7 cellular contexts compared by ENCODE assay signal in genomic region chr9:120841930-120842684, GRCh38. TPM values are rescaled to one million over a fixed set of nuclear protein-coding genes. Genes with fewer than 3 reads are reported as not detected.
A peak's percentile ranks its signal among the peaks of the same experiment; 100 is the strongest.
DNase-seq lines count a peak whose midpoint lies in the region; ATAC-seq and TF ChIP-seq lines count a peak whose summit lies in the region.

No MANE protein-coding gene starts in this region.

- H3K9me3 Mint-ChIP-seq in WTC11 (no peaks in the 10 kb centered on the region), glutamatergic neuron (ENCODE audit: unreplicated experiment) (peaks cover 1% of the 10 kb centered on the region)

- peak; percentile 41 for DNase-seq in GM13976 (ENCODE audit: low spot score)
- DNase-seq in WTC11 (ENCODE audit: low spot score) = no peak
- no peak for DNase-seq in glutamatergic neuron
- DNase-seq in renal cortical epithelial cell (ENCODE audit: low read depth) = peak; percentile 11
- DNase-seq in 8988T = no peak
- no peak for DNase-seq in NCI-H2107 treated with DMSO at 0.1 percent for 48 hours (lab: John Stamatoyannopoulos, UW; ENCODE audit: unreplicated experiment)

- ATAC-seq in HG03066 (IDR thresholded peaks at IDR 0.05; ENCODE audit: low read depth, unreplicated experiment) (peak; percentile 5), WTC11 (no peak)

- POLR2A ChIA-PET in WTC11 (lab: Charles Lee) = interaction anchor here (1.0 kb wide), 2 partner anchors 11 to 49 kb away, joined by 3 read pairs; partner anchors contain the start of gene FBXW2

- TF ChIP-seq CTCF in GM13976 (IDR thresholded peaks at IDR 0.05; ENCODE audit: borderline replicate concordance, control extremely low read depth, extremely low read depth, insufficient read depth, missing control alignments) (no peak), WTC11 (IDR thresholded peaks at IDR 0.05) (no peak), glutamatergic neuron (IDR thresholded peaks at IDR 0.05; ENCODE audit: partially characterized antibody, unreplicated experiment) (no peak)

- no peaks in the 10 kb centered on the region for H3K27me3 Mint-ChIP-seq in WTC11 (ENCODE audit: low read depth)
- H3K27me3 Mint-ChIP-seq in glutamatergic neuron (ENCODE audit: unreplicated experiment) = peaks cover 10% of the 10 kb centered on the region

- H3K4me1 Mint-ChIP-seq in WTC11 (peaks cover 36% of the 10 kb centered on the region), glutamatergic neuron (ENCODE audit: low read depth, unreplicated experiment) (peaks cover 8% of the 10 kb centered on the region)

- H3K27ac Mint-ChIP-seq in WTC11 (peak overlapping the region; percentile 93), glutamatergic neuron (ENCODE audit: unreplicated experiment) (peak overlapping the region; percentile 97)

- H3K36me3 Mint-ChIP-seq in WTC11 (peaks cover 31% of the 10 kb centered on the region), glutamatergic neuron (ENCODE audit: unreplicated experiment) (no peaks in the 10 kb centered on the region)

- in situ Hi-C loops in GM13976 (cut with MboI; ENCODE audit: low sequenced_read_pairs, unreplicated experiment) = no loop called here

- CTCF ChIA-PET in WTC11 (lab: Charles Lee) = interaction anchor here (0.6 kb wide), 1 partner anchor 41 kb away, joined by 3 read pairs; no protein-coding TSS in a partner anchor

- H3K4me3 Mint-ChIP-seq in WTC11 = peak overlapping the region; percentile 96
- H3K4me3 Mint-ChIP-seq in glutamatergic neuron (ENCODE audit: unreplicated experiment) = peak overlapping the region; percentile 97

TF ChIP-seq in WTC11, 78 proteins besides CTCF, POLR2A, EP300 and RAD21:
- no peak for TF ChIP-seq RORB (CRISPR knock-in tag; IDR thresholded peaks at IDR 0.05)
- TF ChIP-seq CREB1 (CRISPR knock-in tag; IDR thresholded peaks at IDR 0.05) = no peak
- no peak for TF ChIP-seq CBFB (CRISPR knock-in tag; IDR thresholded peaks at IDR 0.05; ENCODE audit: low read depth)
- no peak for TF ChIP-seq HMGXB4 (CRISPR knock-in tag; IDR thresholded peaks at IDR 0.05)
- TF ChIP-seq FOXK1 (CRISPR knock-in tag; IDR thresholded peaks at IDR 0.05) = no peak
- no peak for TF ChIP-seq AFF4 (CRISPR knock-in tag; IDR thresholded peaks at IDR 0.05; ENCODE audit: borderline replicate concordance)
- TF ChIP-seq TP53 (CRISPR knock-in tag; IDR thresholded peaks at IDR 0.05) = no peak
- TF ChIP-seq JUN (CRISPR knock-in tag; IDR thresholded peaks at IDR 0.05) = no peak
- no peak for TF ChIP-seq NFYB (CRISPR knock-in tag; conservative IDR thresholded peaks at IDR 0.05; ENCODE audit: low read depth)
- TF ChIP-seq PRRX2 (CRISPR knock-in tag; IDR thresholded peaks at IDR 0.05) = no peak
- TF ChIP-seq ZNF423 (CRISPR knock-in tag; IDR thresholded peaks at IDR 0.05) = no peak
- no peak for TF ChIP-seq CDX4 (CRISPR knock-in tag; IDR thresholded peaks at IDR 0.05; ENCODE audit: borderline replicate concordance)
- no peak for TF ChIP-seq NR3C1 (CRISPR knock-in tag; conservative IDR thresholded peaks at IDR 0.05; ENCODE audit: low read depth)
TF ChIP-seq in WTC11: peak in this region for 0.

RNA-seq across cellular contexts. Expression of gene PSMD5, which starts 0.6 kb away (rescaled TPM):
- total RNA-seq in WTC11 (2021) (61.1 to 65.9 TPM (median 65.8 TPM) in 3 replicates), glutamatergic neuron (ENCODE audit: unreplicated experiment) (48.5 TPM), renal cortical epithelial cell (25.5 and 38.4 TPM in 2 replicates)

RNA-seq across cellular contexts. Expression of gene PHF19, which starts 34.9 kb away (rescaled TPM):
- total RNA-seq in WTC11 (2021) (29.3 to 39.0 TPM (median 35.4 TPM) in 3 replicates), glutamatergic neuron (ENCODE audit: unreplicated experiment) (18.9 TPM), renal cortical epithelial cell (8.0 and 21.4 TPM in 2 replicates)

RNA-seq across cellular contexts. Expression of gene FBXW2, which starts 48.9 kb away (rescaled TPM):
- 57.2 to 59.8 TPM (median 57.4 TPM) in 3 replicates for total RNA-seq in WTC11 (2021)
- total RNA-seq in glutamatergic neuron (ENCODE audit: unreplicated experiment) = 67.2 TPM
- 24.3 and 43.9 TPM in 2 replicates for total RNA-seq in renal cortical epithelial cell

Comparison
In these comparisons a context has a peak if more than half of its experiments do, and no peak if none do; other contexts are left out.
1. DNase-seq: peak in GM13976 (single experiment) and renal cortical epithelial cell (single experiment); none in WTC11 (single experiment), glutamatergic neuron (single experiment), 8988T (single experiment) and NCI-H2107 treated with DMSO at 0.1 percent for 48 hours (single experiment).